Comparison of ENCODE assay signal across 1 cellular context in the genomic region with DNA sequence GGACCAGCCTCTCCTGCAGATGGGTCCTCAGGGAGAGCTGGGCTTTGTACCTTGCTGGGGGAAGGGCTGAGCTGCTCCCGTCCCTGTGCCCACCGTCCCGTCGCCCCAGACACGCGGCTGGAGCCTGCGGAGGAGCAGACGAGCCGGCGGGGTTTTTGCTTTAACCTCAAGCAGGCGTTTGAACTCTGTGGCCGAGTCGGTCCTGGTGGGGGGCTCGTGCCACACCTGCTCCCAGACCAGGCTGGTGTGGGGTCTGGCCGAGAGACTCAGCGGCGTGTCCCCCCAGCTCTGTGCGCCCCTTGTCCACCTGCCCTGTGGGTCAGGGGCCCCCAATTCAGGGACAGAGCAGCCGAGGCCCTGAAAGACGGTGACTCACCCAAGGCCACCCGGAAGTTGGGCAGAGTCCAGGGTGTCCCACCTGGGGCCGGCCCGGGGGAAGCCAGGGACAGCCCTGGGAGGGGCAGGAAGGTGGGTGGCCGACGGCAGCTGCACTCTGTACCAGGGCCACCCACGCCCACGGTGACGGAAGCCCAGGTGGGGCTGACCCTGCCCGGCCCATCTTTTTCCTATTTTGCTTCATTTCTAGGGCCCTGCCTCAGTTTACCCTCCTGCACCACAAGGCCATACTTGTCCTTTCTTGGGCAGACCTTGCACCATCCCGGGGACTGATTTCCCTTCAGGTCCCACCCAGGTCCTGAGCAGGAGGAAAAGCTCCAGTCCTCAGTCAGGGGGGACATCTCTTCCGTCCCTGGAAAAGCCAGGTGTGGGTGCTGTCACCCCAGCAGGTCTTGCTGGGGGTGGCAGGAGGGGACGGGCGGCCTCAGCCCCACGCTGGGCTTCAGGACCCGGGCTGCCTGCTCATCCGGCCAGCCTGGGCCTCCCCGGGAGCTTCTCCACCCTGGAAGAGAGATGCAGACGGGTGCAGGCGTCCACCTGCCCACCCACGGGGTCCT.
A peak's percentile ranks its signal among the peaks of the same experiment; 100 is the strongest.
TF ChIP-seq lines count a peak whose summit lies in the region.

No MANE protein-coding gene starts in this region.

TF ChIP-seq in HepG2, 621 proteins besides CTCF, POLR2A, EP300 and RAD21 (continued from another document and continues in another):
- TF ChIP-seq, protein P1, sequence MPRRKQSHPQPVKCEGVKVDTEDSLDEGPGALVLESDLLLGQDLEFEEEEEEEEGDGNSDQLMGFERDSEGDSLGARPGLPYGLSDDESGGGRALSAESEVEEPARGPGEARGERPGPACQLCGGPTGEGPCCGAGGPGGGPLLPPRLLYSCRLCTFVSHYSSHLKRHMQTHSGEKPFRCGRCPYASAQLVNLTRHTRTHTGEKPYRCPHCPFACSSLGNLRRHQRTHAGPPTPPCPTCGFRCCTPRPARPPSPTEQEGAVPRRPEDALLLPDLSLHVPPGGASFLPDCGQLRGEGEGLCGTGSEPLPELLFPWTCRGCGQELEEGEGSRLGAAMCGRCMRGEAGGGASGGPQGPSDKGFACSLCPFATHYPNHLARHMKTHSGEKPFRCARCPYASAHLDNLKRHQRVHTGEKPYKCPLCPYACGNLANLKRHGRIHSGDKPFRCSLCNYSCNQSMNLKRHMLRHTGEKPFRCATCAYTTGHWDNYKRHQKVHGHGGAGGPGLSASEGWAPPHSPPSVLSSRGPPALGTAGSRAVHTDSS (CRISPR knock-in tag; conservative IDR thresholded peaks at IDR 0.05) = 0 out of 2 replicates have a peak, but pooled peaks have one; percentile 59
- TF ChIP-seq RARA (CRISPR knock-in tag; IDR thresholded peaks at IDR 0.05) = peak; percentile 91
- TF ChIP-seq, protein P2, sequence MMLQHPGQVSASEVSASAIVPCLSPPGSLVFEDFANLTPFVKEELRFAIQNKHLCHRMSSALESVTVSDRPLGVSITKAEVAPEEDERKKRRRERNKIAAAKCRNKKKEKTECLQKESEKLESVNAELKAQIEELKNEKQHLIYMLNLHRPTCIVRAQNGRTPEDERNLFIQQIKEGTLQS (CRISPR knock-in tag; IDR thresholded peaks at IDR 0.05) = peak; percentile 97
- no peak for TF ChIP-seq STAT5B (CRISPR knock-in tag; IDR thresholded peaks at IDR 0.05)
- TF ChIP-seq, protein P3, sequence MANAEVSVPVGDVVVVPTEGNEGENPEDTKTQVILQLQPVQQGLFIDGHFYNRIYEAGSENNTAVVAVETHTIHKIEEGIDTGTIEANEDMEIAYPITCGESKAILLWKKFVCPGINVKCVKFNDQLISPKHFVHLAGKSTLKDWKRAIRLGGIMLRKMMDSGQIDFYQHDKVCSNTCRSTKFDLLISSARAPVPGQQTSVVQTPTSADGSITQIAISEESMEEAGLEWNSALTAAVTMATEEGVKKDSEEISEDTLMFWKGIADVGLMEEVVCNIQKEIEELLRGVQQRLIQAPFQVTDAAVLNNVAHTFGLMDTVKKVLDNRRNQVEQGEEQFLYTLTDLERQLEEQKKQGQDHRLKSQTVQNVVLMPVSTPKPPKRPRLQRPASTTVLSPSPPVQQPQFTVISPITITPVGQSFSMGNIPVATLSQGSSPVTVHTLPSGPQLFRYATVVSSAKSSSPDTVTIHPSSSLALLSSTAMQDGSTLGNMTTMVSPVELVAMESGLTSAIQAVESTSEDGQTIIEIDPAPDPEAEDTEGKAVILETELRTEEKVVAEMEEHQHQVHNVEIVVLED (CRISPR knock-in tag; IDR thresholded peaks at IDR 0.05; ENCODE audit: borderline replicate concordance) = peak; percentile 63; the same call in 1 of the 2 replicates
- peak; percentile 81; the same call in 1 of the 2 replicates for TF ChIP-seq ZFP37 (CRISPR knock-in tag; IDR thresholded peaks at IDR 0.05; ENCODE audit: borderline replicate concordance)
- peak; percentile 88; the same call in 1 of the 2 replicates for TF ChIP-seq BRCA1 (CRISPR knock-in tag; IDR thresholded peaks at IDR 0.05)
- 0 out of 2 replicates have a peak, but pooled peaks have one; percentile 46 for TF ChIP-seq ZNF660 (CRISPR knock-in tag; IDR thresholded peaks at IDR 0.05; ENCODE audit: borderline replicate concordance, low read depth)
- TF ChIP-seq ZNF543 (CRISPR knock-in tag; IDR thresholded peaks at IDR 0.05) = peak; percentile 85; the same call in 1 of the 2 replicates
- peak; percentile 54 for TF ChIP-seq YY1 (IDR thresholded peaks at IDR 0.05; ENCODE audit: insufficient read depth, insufficient replicate concordance, low read depth, low read length)
- TF ChIP-seq SIN3A (IDR thresholded peaks at IDR 0.05; ENCODE audit: borderline replicate concordance, low read depth, low read length) = 0 out of 2 replicates have a peak, but pooled peaks have one; percentile 52
- TF ChIP-seq XBP1 (CRISPR knock-in tag; IDR thresholded peaks at IDR 0.05) = no peak
- TF ChIP-seq GTF2F1 (IDR thresholded peaks at IDR 0.05; ENCODE audit: low read length) = 0 out of 2 replicates have a peak, but pooled peaks have one; percentile 12
- TF ChIP-seq, protein P4, sequence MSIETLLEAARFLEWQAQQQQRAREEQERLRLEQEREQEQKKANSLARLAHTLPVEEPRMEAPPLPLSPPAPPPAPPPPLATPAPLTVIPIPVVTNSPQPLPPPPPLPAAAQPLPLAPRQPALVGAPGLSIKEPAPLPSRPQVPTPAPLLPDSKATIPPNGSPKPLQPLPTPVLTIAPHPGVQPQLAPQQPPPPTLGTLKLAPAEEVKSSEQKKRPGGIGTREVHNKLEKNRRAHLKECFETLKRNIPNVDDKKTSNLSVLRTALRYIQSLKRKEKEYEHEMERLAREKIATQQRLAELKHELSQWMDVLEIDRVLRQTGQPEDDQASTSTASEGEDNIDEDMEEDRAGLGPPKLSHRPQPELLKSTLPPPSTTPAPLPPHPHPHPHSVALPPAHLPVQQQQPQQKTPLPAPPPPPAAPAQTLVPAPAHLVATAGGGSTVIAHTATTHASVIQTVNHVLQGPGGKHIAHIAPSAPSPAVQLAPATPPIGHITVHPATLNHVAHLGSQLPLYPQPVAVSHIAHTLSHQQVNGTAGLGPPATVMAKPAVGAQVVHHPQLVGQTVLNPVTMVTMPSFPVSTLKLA (IDR thresholded peaks at IDR 0.05) = no peak
- TF ChIP-seq, protein P5, sequence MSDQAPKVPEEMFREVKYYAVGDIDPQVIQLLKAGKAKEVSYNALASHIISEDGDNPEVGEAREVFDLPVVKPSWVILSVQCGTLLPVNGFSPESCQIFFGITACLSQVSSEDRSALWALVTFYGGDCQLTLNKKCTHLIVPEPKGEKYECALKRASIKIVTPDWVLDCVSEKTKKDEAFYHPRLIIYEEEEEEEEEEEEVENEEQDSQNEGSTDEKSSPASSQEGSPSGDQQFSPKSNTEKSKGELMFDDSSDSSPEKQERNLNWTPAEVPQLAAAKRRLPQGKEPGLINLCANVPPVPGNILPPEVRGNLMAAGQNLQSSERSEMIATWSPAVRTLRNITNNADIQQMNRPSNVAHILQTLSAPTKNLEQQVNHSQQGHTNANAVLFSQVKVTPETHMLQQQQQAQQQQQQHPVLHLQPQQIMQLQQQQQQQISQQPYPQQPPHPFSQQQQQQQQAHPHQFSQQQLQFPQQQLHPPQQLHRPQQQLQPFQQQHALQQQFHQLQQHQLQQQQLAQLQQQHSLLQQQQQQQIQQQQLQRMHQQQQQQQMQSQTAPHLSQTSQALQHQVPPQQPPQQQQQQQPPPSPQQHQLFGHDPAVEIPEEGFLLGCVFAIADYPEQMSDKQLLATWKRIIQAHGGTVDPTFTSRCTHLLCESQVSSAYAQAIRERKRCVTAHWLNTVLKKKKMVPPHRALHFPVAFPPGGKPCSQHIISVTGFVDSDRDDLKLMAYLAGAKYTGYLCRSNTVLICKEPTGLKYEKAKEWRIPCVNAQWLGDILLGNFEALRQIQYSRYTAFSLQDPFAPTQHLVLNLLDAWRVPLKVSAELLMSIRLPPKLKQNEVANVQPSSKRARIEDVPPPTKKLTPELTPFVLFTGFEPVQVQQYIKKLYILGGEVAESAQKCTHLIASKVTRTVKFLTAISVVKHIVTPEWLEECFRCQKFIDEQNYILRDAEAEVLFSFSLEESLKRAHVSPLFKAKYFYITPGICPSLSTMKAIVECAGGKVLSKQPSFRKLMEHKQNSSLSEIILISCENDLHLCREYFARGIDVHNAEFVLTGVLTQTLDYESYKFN (CRISPR knock-in tag; conservative IDR thresholded peaks at IDR 0.05) = peak; percentile 99
- TF ChIP-seq ZNF282 (IDR thresholded peaks at IDR 0.05; ENCODE audit: partially characterized antibody) = no peak
- no peak for TF ChIP-seq ZNF839 (CRISPR knock-in tag; IDR thresholded peaks at IDR 0.05; ENCODE audit: borderline replicate concordance)
- peak; percentile 64; the same call in 1 of the 2 replicates for TF ChIP-seq ZNF264 (CRISPR knock-in tag; IDR thresholded peaks at IDR 0.05)
- TF ChIP-seq ZNF124 (CRISPR knock-in tag; IDR thresholded peaks at IDR 0.05) = no peak
- TF ChIP-seq ZNF343 (CRISPR knock-in tag; IDR thresholded peaks at IDR 0.05) = peak; percentile 29; the same call in 1 of the 2 replicates
- TF ChIP-seq MBNL3 (CRISPR knock-in tag; conservative IDR thresholded peaks at IDR 0.05) = no peak
- TF ChIP-seq CENPT (CRISPR knock-in tag; IDR thresholded peaks at IDR 0.05; ENCODE audit: low read depth) = peak; percentile 35; the same call in 1 of the 2 replicates
- TF ChIP-seq KDM2A (CRISPR knock-in tag; IDR thresholded peaks at IDR 0.05; ENCODE audit: borderline replicate concordance, low read depth) = peak; percentile 72
- TF ChIP-seq MIER2 (CRISPR knock-in tag; IDR thresholded peaks at IDR 0.05) = peak; percentile 58
- TF ChIP-seq, protein P6, sequence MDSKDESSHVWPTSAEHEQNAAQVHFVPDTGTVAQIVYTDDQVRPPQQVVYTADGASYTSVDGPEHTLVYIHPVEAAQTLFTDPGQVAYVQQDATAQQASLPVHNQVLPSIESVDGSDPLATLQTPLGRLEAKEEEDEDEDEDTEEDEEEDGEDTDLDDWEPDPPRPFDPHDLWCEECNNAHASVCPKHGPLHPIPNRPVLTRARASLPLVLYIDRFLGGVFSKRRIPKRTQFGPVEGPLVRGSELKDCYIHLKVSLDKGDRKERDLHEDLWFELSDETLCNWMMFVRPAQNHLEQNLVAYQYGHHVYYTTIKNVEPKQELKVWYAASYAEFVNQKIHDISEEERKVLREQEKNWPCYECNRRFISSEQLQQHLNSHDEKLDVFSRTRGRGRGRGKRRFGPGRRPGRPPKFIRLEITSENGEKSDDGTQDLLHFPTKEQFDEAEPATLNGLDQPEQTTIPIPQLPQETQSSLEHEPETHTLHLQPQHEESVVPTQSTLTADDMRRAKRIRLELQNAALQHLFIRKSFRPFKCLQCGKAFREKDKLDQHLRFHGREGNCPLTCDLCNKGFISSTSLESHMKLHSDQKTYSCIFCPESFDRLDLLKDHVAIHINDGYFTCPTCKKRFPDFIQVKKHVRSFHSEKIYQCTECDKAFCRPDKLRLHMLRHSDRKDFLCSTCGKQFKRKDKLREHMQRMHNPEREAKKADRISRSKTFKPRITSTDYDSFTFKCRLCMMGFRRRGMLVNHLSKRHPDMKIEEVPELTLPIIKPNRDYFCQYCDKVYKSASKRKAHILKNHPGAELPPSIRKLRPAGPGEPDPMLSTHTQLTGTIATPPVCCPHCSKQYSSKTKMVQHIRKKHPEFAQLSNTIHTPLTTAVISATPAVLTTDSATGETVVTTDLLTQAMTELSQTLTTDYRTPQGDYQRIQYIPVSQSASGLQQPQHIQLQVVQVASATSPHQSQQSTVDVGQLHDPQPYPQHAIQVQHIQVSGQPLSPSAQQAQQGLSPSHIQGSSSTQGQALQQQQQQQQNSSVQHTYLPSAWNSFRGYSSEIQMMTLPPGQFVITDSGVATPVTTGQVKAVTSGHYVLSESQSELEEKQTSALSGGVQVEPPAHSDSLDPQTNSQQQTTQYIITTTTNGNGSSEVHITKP (CRISPR knock-in tag; IDR thresholded peaks at IDR 0.05; ENCODE audit: low read depth) = peak; percentile 78
- TF ChIP-seq RELA (CRISPR knock-in tag; IDR thresholded peaks at IDR 0.05) = no peak; the same call in 1 of the 2 replicates
- peak; percentile 83 for TF ChIP-seq ARNTL (CRISPR knock-in tag; IDR thresholded peaks at IDR 0.05)
- TF ChIP-seq FOXP1 (IDR thresholded peaks at IDR 0.05) = no peak
- peak; percentile 42 for TF ChIP-seq FOXP1 (CRISPR knock-in tag; IDR thresholded peaks at IDR 0.05)
- peak; percentile 73; the same call in 1 of the 2 replicates for TF ChIP-seq ZSCAN9 (CRISPR knock-in tag; IDR thresholded peaks at IDR 0.05; ENCODE audit: borderline replicate concordance)
- TF ChIP-seq TGIF2 (CRISPR knock-in tag; IDR thresholded peaks at IDR 0.05) = peak; percentile 34; the same call in 1 of the 2 replicates
- TF ChIP-seq ZBTB42 (CRISPR knock-in tag; IDR thresholded peaks at IDR 0.05) = no peak
- TF ChIP-seq, protein P7, sequence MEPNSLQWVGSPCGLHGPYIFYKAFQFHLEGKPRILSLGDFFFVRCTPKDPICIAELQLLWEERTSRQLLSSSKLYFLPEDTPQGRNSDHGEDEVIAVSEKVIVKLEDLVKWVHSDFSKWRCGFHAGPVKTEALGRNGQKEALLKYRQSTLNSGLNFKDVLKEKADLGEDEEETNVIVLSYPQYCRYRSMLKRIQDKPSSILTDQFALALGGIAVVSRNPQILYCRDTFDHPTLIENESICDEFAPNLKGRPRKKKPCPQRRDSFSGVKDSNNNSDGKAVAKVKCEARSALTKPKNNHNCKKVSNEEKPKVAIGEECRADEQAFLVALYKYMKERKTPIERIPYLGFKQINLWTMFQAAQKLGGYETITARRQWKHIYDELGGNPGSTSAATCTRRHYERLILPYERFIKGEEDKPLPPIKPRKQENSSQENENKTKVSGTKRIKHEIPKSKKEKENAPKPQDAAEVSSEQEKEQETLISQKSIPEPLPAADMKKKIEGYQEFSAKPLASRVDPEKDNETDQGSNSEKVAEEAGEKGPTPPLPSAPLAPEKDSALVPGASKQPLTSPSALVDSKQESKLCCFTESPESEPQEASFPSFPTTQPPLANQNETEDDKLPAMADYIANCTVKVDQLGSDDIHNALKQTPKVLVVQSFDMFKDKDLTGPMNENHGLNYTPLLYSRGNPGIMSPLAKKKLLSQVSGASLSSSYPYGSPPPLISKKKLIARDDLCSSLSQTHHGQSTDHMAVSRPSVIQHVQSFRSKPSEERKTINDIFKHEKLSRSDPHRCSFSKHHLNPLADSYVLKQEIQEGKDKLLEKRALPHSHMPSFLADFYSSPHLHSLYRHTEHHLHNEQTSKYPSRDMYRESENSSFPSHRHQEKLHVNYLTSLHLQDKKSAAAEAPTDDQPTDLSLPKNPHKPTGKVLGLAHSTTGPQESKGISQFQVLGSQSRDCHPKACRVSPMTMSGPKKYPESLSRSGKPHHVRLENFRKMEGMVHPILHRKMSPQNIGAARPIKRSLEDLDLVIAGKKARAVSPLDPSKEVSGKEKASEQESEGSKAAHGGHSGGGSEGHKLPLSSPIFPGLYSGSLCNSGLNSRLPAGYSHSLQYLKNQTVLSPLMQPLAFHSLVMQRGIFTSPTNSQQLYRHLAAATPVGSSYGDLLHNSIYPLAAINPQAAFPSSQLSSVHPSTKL (CRISPR knock-in tag; IDR thresholded peaks at IDR 0.05) = peak; percentile 83
